ENCODE assay signal across 2 cellular contexts in genomic region chrX:2773166-2774055, GRCh38. TPM values are rescaled to one million over a fixed set of nuclear protein-coding genes. Genes with fewer than 3 reads are reported as not detected.
"Had no signal": no experiment of that assay in that cellular context is flagged by ENCODE, and none has a peak within 500 bp of the region (broad histone marks: within the 10 kb centered on the region; RNA-seq: fewer than 3 reads in every experiment).

No MANE protein-coding gene starts in this region.

RNA-seq across cellular contexts. Expression of gene XG, which starts 21.6 kb away (rescaled TPM):
- total RNA-seq: HT1080 had no signal
- polyA plus RNA-seq: IMR-90 had no signal

RNA-seq across cellular contexts. Expression of gene GYG2, which starts 55.3 kb away (rescaled TPM):
- total RNA-seq: HT1080 had no signal
